In genomic region chr12:48965447-48965846, GRCh38 we compare ENCODE assay signal across 13 cellular contexts. TPM values are rescaled to one million over a fixed set of nuclear protein-coding genes. Genes with fewer than 3 reads are reported as not detected.
DNase-seq lines count a peak whose midpoint lies in the region; ATAC-seq and TF ChIP-seq lines count a peak whose summit lies in the region.
"Had no signal": no experiment of that assay in that cellular context is flagged by ENCODE, and none has a peak within 500 bp of the region (broad histone marks: within the 10 kb centered on the region; RNA-seq: fewer than 3 reads in every experiment).

No MANE protein-coding gene starts in this region.

- no peak overlapping the region for H3K27ac ChIP-seq in psoas muscle
- H3K27ac ChIP-seq: 22Rv1 had no signal

- H3K9me3 ChIP-seq in NT2/D1 (ENCODE audit: insufficient read depth, low read length) (no peaks in the 10 kb centered on the region), psoas muscle (no peaks in the 10 kb centered on the region)

- peak; percentile 27 for DNase-seq in DMS 273 (lab: John Stamatoyannopoulos, UW; ENCODE audit: unreplicated experiment)
- DNase-seq in DMS 273 treated with DMSO at 0.1 percent for 48 hours (lab: John Stamatoyannopoulos, UW) = no peak
- DNase-seq in NT2/D1 (ENCODE audit: low read depth, low spot score) = peak; percentile 89
- DNase-seq in epithelial cell of esophagus (ENCODE audit: low read depth) = no peak
- no peak for DNase-seq in psoas muscle
- no peak for DNase-seq in NCI-H524 treated with DMSO at 0.1 percent for 48 hours (lab: John Stamatoyannopoulos, UW)
- DNase-seq: activated CD8-positive, alpha-beta memory T cell treated with anti-CD3 and anti-CD28 coated beads, Interleukin-2, amount 10 ng/mL, durations not matched to agents 7 days and 5 days; cerebellar nuclear complex; NCI-H146 had no signal

- ATAC-seq in psoas muscle (peak in 2 of 4 donors; percentile 50 to 55), HG03045 (IDR thresholded peaks at IDR 0.05; ENCODE audit: unreplicated experiment) (no peak), HG02610 (IDR thresholded peaks at IDR 0.05; ENCODE audit: unreplicated experiment) (no peak)
- ATAC-seq: activated CD8-positive, alpha-beta memory T cell treated with anti-CD3 and anti-CD28 coated beads, Interleukin-2, amount 10 ng/mL, durations not matched to agents 7 days and 5 days had no signal

- peaks cover 38% of the 10 kb centered on the region for H3K4me1 ChIP-seq in NT2/D1 (ENCODE audit: insufficient read depth, insufficient read length)
- H3K4me1 ChIP-seq in psoas muscle = no peaks in the 10 kb centered on the region

- H3K36me3 ChIP-seq in NT2/D1 (ENCODE audit: insufficient read depth, insufficient read length, low read length) (peaks cover 25% of the 10 kb centered on the region), psoas muscle (ENCODE audit: insufficient read depth in 1 of 2, low read depth in 1 of 2) (no peaks in the 10 kb centered on the region)

- H3K27me3 ChIP-seq in NT2/D1 (ENCODE audit: insufficient read depth, insufficient read length) (peaks cover 6% of the 10 kb centered on the region), psoas muscle (ENCODE audit: insufficient read depth in 3 of 3, low read length in 2 of 3) (peaks cover 0 to 28% (median 6%) of the 10 kb centered on the region in 3 donors)

- intact Hi-C loops in psoas muscle (cut with DNase I) = no loop called here

- H3K4me3 ChIP-seq in NT2/D1 (ENCODE audit: insufficient read length, low read depth) (no peak overlapping the region), epithelial cell of esophagus (ENCODE audit: low read length) (no peak overlapping the region), psoas muscle (no peak overlapping the region)

- TF ChIP-seq CTCF in epithelial cell of esophagus (IDR thresholded peaks at IDR 0.05; ENCODE audit: insufficient read depth, low read depth, low read length, missing control alignments) (peak; percentile 58), psoas muscle (IDR thresholded peaks at IDR 0.05) (peak; percentile 17)

- peak overlapping the region; percentile 22 for H3K9ac ChIP-seq in NT2/D1 (ENCODE audit: insufficient read length, low read depth)

RNA-seq across cellular contexts. Expression of gene WNT10B, which starts 6.1 kb away (rescaled TPM):
- under 1 TPM in 2 of 4 donors, not detected in 2; 0.26 to 0.53 TPM for total RNA-seq in psoas muscle
- under 1 TPM in 2 of 3 donors, not detected in 1; 0.13 to 0.14 TPM for polyA plus RNA-seq in psoas muscle

RNA-seq across cellular contexts. Expression of gene ARF3, which starts 8.2 kb away (rescaled TPM):
- total RNA-seq in psoas muscle = 10 to 100 TPM; 17.4 to 27.0 (median 22.3) TPM
- polyA plus RNA-seq in psoas muscle = 10 to 100 TPM in 2 of 3 donors, 1 to 10 TPM in 1; 7.4 to 18.1 (median 13.2) TPM

RNA-seq across cellular contexts. Expression of gene WNT1, which starts 12.7 kb away (rescaled TPM):
- total RNA-seq in psoas muscle = not detected
- polyA plus RNA-seq in psoas muscle = not detected
- total RNA-seq: pulmonary artery endothelial cell had no signal

RNA-seq across cellular contexts. Expression of gene DDN, which starts 33.7 kb away (rescaled TPM):
- total RNA-seq in psoas muscle = 100 to 1,000 TPM in 2 of 4 donors, 10 to 100 TPM in 2; 11.2 to 485 (median 123) TPM
- 100 to 1,000 TPM in 1 of 3 donors, 10 to 100 TPM in 2; 43.0 to 126 (median 72.6) TPM for polyA plus RNA-seq in psoas muscle

RNA-seq across cellular contexts. Expression of gene FKBP11, which starts 40.2 kb away (rescaled TPM):
- 1 to 10 TPM; 1.6 to 7.8 (median 2.2) TPM for total RNA-seq in psoas muscle
- 1 to 10 TPM; 1.6 to 7.6 (median 2.9) TPM for polyA plus RNA-seq in psoas muscle

Comparison
In these comparisons a context has a peak if more than half of its experiments do, and no peak if none do; other contexts are left out.
1. DNase-seq: peak in DMS 273 (single experiment) and NT2/D1 (single experiment); none in DMS 273 treated with DMSO at 0.1 percent for 48 hours (single experiment), epithelial cell of esophagus (single experiment), psoas muscle (0 of 2) and NCI-H524 treated with DMSO at 0.1 percent for 48 hours (single experiment).